Comparison of ENCODE assay signal across 9 cellular contexts in genomic region chr20:59007758-59008511, GRCh38. TPM values are rescaled to one million over a fixed set of nuclear protein-coding genes. Genes with fewer than 3 reads are reported as not detected.
A peak's percentile ranks its signal among the peaks of the same experiment; 100 is the strongest.
DNase-seq lines count a peak whose midpoint lies in the region; ATAC-seq and TF ChIP-seq lines count a peak whose summit lies in the region.
"Had no signal": no experiment of that assay in that cellular context is flagged by ENCODE, and none has a peak within 500 bp of the region (broad histone marks: within the 10 kb centered on the region; RNA-seq: fewer than 3 reads in every experiment).

No MANE protein-coding gene starts in this region.

- H3K4me1 ChIP-seq in prostate gland (replicated peaks) = peaks cover 7% of the 10 kb centered on the region

- H3K36me3 ChIP-seq in prostate gland = no peaks in the 10 kb centered on the region

- ATAC-seq in GM18498 (IDR thresholded peaks at IDR 0.05; ENCODE audit: unreplicated experiment) = peak; percentile 37
- ATAC-seq in GM21825 (IDR thresholded peaks at IDR 0.05; ENCODE audit: unreplicated experiment) = peak; percentile 27
- ATAC-seq in naive B cell (ENCODE audit: low read depth in 2 of 2) = peak; percentile 30 to 36

- peak overlapping the region; percentile 89 for H3K4me3 ChIP-seq in coronary artery
- no peak overlapping the region for H3K4me3 ChIP-seq in prostate gland

- intact Hi-C loops in prostate gland (cut with DNase I) = no loop called here

- no peaks in the 10 kb centered on the region for H3K27me3 Mint-ChIP-seq in naive B cell

- WGBS in prostate gland = 85% methylated on average over 20 of the region's 20 CpGs

- H3K27ac Mint-ChIP-seq in naive B cell = peak overlapping the region; percentile 92 to 99 (median 98)

- TF ChIP-seq CTCF in coronary artery (IDR thresholded peaks at IDR 0.05) (no peak), prostate gland (IDR thresholded peaks at IDR 0.05) (no peak)

- DNase-seq in NAMALWA (ENCODE audit: low spot score) (peak; percentile 83), coronary artery (ENCODE audit: low spot score) (no peak), naive B cell (peak; percentile 87), hepatic stellate cell (ENCODE audit: low spot score) (no peak), dedifferentiated amniotic fluid mesenchymal stem cell (ENCODE audit: extremely low spot score) (no peak), prostate gland (ENCODE audit: low spot score) (no peak)

- H3K36me3 Mint-ChIP-seq in naive B cell = peaks cover 0 to 15% of the 10 kb centered on the region in 2 donors

- H3K27me3 ChIP-seq in prostate gland (replicated peaks; ENCODE audit: insufficient read depth) = no peaks in the 10 kb centered on the region

- peak overlapping the region; percentile 83 to 93 for H3K27ac ChIP-seq in coronary artery
- H3K27ac ChIP-seq in prostate gland = peak overlapping the region in 1 of 2 donors; percentile 72

- peaks cover 49 to 75% (median 64%) of the 10 kb centered on the region in 3 donors for H3K4me1 Mint-ChIP-seq in naive B cell

- H3K9me3 Mint-ChIP-seq in naive B cell = no peaks in the 10 kb centered on the region

- no peak for TF ChIP-seq POLR2A in prostate gland (IDR thresholded peaks at IDR 0.05)

- H3K9me3 ChIP-seq in prostate gland = no peaks in the 10 kb centered on the region

- peak overlapping the region; percentile 88 to 100 (median 98) for H3K4me3 Mint-ChIP-seq in naive B cell

RNA-seq across cellular contexts. Expression of gene CTSZ, which starts 0.9 kb away (rescaled TPM):
- 10 to 100 TPM; 15.7 to 39.6 (median 25.4) TPM for polyA plus RNA-seq in naive B cell (ENCODE audit: low read depth in 6 of 6)
- 100 to 1,000 TPM in 1 of 2 donors, 10 to 100 TPM in 1; 93.6 to 130 TPM for total RNA-seq in prostate gland

RNA-seq across cellular contexts. Expression of gene TUBB1, which starts 11.3 kb away (rescaled TPM):
- polyA plus RNA-seq in naive B cell (ENCODE audit: low read depth in 6 of 6) = 10 to 100 TPM in 3 of 6 donors, 1 to 10 TPM in 3; 2.5 to 16.4 (median 11.0) TPM
- not detected for total RNA-seq in prostate gland
- total RNA-seq: myocyte had no signal

RNA-seq across cellular contexts. Expression of gene ATP5F1E, which starts 24.2 kb away (rescaled TPM):
- polyA plus RNA-seq in naive B cell (ENCODE audit: low read depth in 6 of 6) = 100 to 1,000 TPM in 1 of 6 donors, 10 to 100 TPM in 5; 53.9 to 103 (median 75.5) TPM
- total RNA-seq in prostate gland = 10 to 100 TPM; 23.5 to 24.4 TPM

RNA-seq across cellular contexts. Expression of gene NELFCD, which starts 26.9 kb away (rescaled TPM):
- 100 to 1,000 TPM in 1 of 6 donors, 10 to 100 TPM in 5; 78.9 to 128 (median 86.2) TPM for polyA plus RNA-seq in naive B cell (ENCODE audit: low read depth in 6 of 6)
- total RNA-seq in prostate gland = 10 to 100 TPM; 55.0 to 85.2 TPM

RNA-seq across cellular contexts. Expression of gene PRELID3B, which starts 34.7 kb away (rescaled TPM):
- 10 to 100 TPM; 34.1 to 46.0 (median 37.5) TPM for polyA plus RNA-seq in naive B cell (ENCODE audit: low read depth in 6 of 6)
- total RNA-seq in prostate gland = 10 to 100 TPM; 28.9 to 35.6 TPM

Comparison
In these comparisons a context has a peak if more than half of its experiments do, and no peak if none do; other contexts are left out.
1. DNase-seq: peak in NAMALWA (single experiment) and naive B cell (single experiment); none in coronary artery (single experiment), hepatic stellate cell (single experiment), dedifferentiated amniotic fluid mesenchymal stem cell (single experiment) and prostate gland (single experiment).
2. Peak in every context shown above with its lines, with median percentiles within 50 percentile points of each other: ATAC-seq.